In genomic region chr4:14064969-14065368, GRCh38 we compare ENCODE assay signal across 26 cellular contexts.
"Had no signal": no experiment of that assay in that cellular context is flagged by ENCODE, and none has a peak within 500 bp of the region (broad histone marks: within the 10 kb centered on the region; RNA-seq: fewer than 3 reads in every experiment).

No MANE protein-coding gene starts in this region.

- H3K36me3 ChIP-seq: left lung, lower lobe of right lung, ovary, right atrium auricular region, right lobe of liver, tibial nerve, uterus had no signal

- H3K36me3 Mint-ChIP-seq: naive thymus-derived CD8-positive, alpha-beta T cell; stimulated activated memory B cell treated with anti-CD40 and anti-IgM and Interleukin-4, amounts not matched to agents 10 μg/mL and 1 μg/mL and 100 μg/mL, for 72 hours; type B pancreatic cell had no signal

- H3K9me3 ChIP-seq: left lung, lower lobe of right lung, ovary, right atrium auricular region, right lobe of liver, tibial nerve, uterus had no signal

- H3K27me3 ChIP-seq: left lung, ovary, right atrium auricular region, right lobe of liver, tibial nerve, uterus had no signal

- H3K4me3 Mint-ChIP-seq: immature natural killer cell; naive thymus-derived CD8-positive, alpha-beta T cell; nephron; stimulated activated memory B cell treated with anti-CD40 and anti-IgM and Interleukin-4, amounts not matched to agents 10 μg/mL and 1 μg/mL and 100 μg/mL, for 72 hours; stimulated activated naive CD8-positive, alpha-beta T cell treated with anti-CD3 and anti-CD28 coated beads, Interleukin-15, amount 100 ng/mL, for 72 hours; type B pancreatic cell had no signal

- DNase-seq: hypothalamus; immature natural killer cell; kidney; left colon; left lung; lower lobe of right lung; mammary epithelial cell; mesenchymal stem cell; naive thymus-derived CD8-positive, alpha-beta T cell; ovary; right lobe of liver; stimulated activated CD4-positive, alpha-beta T cell treated with anti-CD3 and anti-CD28 coated beads, Interleukin-1b, Interleukin-23, amount 100 ng/mL, for 48 hours; stimulated activated CD4-positive, alpha-beta T cell treated with anti-CD3 and anti-CD28 coated beads, Interleukin-2, amount 100 ng/mL, for 48 hours; stimulated activated CD4-positive, alpha-beta T cell treated with anti-CD3 and anti-CD28 coated beads, Interleukin-4, amount 100 ng/mL, for 4 hours; stimulated activated CD8-positive, alpha-beta memory T cell treated with anti-CD3 and anti-CD28 coated beads, Interleukin-4, amount 100 ng/mL, for 48 hours; stimulated activated naive CD4-positive, alpha-beta T cell treated with Interleukin-2 at 50 U/mL for 16 hours; stimulated activated naive CD8-positive, alpha-beta T cell treated with anti-CD3 and anti-CD28 coated beads, Interleukin-15, amount 100 ng/mL, for 72 hours; substantia nigra; uterus had no signal

- H3K4me2 ChIP-seq: smooth muscle cell had no signal

- H3K27me3 Mint-ChIP-seq: stimulated activated memory B cell treated with anti-CD40 and anti-IgM and Interleukin-4, amounts not matched to agents 10 μg/mL and 1 μg/mL and 100 μg/mL, for 72 hours; stimulated activated naive CD8-positive, alpha-beta T cell treated with anti-CD3 and anti-CD28 coated beads, Interleukin-15, amount 100 ng/mL, for 72 hours had no signal

- H3K27ac ChIP-seq: left lung, lower lobe of right lung, ovary, right atrium auricular region, right lobe of liver, tibial nerve, uterus had no signal

- H3K27ac Mint-ChIP-seq: immature natural killer cell; naive thymus-derived CD8-positive, alpha-beta T cell; nephron; progenitor cell of endocrine pancreas; stimulated activated memory B cell treated with anti-CD40 and anti-IgM and Interleukin-4, amounts not matched to agents 10 μg/mL and 1 μg/mL and 100 μg/mL, for 72 hours; stimulated activated naive CD8-positive, alpha-beta T cell treated with anti-CD3 and anti-CD28 coated beads, Interleukin-15, amount 100 ng/mL, for 72 hours; type B pancreatic cell had no signal

- H3K4me3 ChIP-seq: left lung, lower lobe of right lung, ovary, right atrium auricular region, right lobe of liver, smooth muscle cell, tibial nerve, uterus had no signal

- H3K9me3 Mint-ChIP-seq: nephron; stimulated activated memory B cell treated with anti-CD40 and anti-IgM and Interleukin-4, amounts not matched to agents 10 μg/mL and 1 μg/mL and 100 μg/mL, for 72 hours; stimulated activated naive CD8-positive, alpha-beta T cell treated with anti-CD3 and anti-CD28 coated beads, Interleukin-15, amount 100 ng/mL, for 72 hours; type B pancreatic cell had no signal

- H3K4me1 ChIP-seq: left lung, lower lobe of right lung, right atrium auricular region, right lobe of liver, tibial nerve, uterus had no signal

- H3K4me1 Mint-ChIP-seq: immature natural killer cell; naive thymus-derived CD8-positive, alpha-beta T cell; stimulated activated memory B cell treated with anti-CD40 and anti-IgM and Interleukin-4, amounts not matched to agents 10 μg/mL and 1 μg/mL and 100 μg/mL, for 72 hours; stimulated activated naive CD8-positive, alpha-beta T cell treated with anti-CD3 and anti-CD28 coated beads, Interleukin-15, amount 100 ng/mL, for 72 hours had no signal
